Comparison of ENCODE assay signal across 4 cellular contexts in genomic region chrY:9516287-9516686, GRCh38. TPM values are rescaled to one million over a fixed set of nuclear protein-coding genes. Genes with fewer than 3 reads are reported as not detected.
"Had no signal": no experiment of that assay in that cellular context is flagged by ENCODE, and none has a peak within 500 bp of the region (broad histone marks: within the 10 kb centered on the region; RNA-seq: fewer than 3 reads in every experiment).

No MANE protein-coding gene starts in this region.

RNA-seq across cellular contexts. Expression of gene TSPY10, which starts 11.4 kb away (rescaled TPM):
- total RNA-seq: LHCN-M2, M059J, MCF 10A, NCI-H460 had no signal

RNA-seq across cellular contexts. Expression of gene TSPY9, which starts 29.2 kb away (rescaled TPM):
- total RNA-seq: LHCN-M2, M059J, MCF 10A, NCI-H460 had no signal

RNA-seq across cellular contexts. Expression of gene TSPY1, which starts 49.5 kb away (rescaled TPM):
- total RNA-seq: LHCN-M2, M059J, MCF 10A, NCI-H460 had no signal
